Comparison of ENCODE assay signal across 1 cellular context in the genomic region with DNA sequence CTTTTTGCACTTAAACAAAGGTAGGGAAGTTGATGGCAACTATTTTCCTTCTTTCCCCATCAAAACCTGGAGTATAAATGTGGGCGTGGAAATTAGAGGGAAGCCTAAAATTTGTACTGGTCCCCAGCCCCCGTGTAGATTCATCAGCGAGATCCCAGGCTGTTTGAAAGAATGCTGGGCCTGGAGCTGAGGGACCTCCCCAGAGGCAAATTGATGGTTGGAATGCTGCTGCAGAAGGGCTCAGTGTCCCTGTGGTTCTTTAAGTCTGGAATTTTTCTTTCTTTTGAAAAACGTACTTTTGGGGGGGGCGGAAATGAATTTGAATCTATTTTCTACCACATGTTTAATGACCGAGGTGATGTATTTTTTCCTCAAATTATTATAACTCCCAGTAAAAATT.
TF ChIP-seq lines count a peak whose summit lies in the region.

No MANE protein-coding gene starts in this region.

TF ChIP-seq in GM23338, 12 proteins besides CTCF, POLR2A, EP300 and RAD21:
- TF ChIP-seq, protein P1, sequence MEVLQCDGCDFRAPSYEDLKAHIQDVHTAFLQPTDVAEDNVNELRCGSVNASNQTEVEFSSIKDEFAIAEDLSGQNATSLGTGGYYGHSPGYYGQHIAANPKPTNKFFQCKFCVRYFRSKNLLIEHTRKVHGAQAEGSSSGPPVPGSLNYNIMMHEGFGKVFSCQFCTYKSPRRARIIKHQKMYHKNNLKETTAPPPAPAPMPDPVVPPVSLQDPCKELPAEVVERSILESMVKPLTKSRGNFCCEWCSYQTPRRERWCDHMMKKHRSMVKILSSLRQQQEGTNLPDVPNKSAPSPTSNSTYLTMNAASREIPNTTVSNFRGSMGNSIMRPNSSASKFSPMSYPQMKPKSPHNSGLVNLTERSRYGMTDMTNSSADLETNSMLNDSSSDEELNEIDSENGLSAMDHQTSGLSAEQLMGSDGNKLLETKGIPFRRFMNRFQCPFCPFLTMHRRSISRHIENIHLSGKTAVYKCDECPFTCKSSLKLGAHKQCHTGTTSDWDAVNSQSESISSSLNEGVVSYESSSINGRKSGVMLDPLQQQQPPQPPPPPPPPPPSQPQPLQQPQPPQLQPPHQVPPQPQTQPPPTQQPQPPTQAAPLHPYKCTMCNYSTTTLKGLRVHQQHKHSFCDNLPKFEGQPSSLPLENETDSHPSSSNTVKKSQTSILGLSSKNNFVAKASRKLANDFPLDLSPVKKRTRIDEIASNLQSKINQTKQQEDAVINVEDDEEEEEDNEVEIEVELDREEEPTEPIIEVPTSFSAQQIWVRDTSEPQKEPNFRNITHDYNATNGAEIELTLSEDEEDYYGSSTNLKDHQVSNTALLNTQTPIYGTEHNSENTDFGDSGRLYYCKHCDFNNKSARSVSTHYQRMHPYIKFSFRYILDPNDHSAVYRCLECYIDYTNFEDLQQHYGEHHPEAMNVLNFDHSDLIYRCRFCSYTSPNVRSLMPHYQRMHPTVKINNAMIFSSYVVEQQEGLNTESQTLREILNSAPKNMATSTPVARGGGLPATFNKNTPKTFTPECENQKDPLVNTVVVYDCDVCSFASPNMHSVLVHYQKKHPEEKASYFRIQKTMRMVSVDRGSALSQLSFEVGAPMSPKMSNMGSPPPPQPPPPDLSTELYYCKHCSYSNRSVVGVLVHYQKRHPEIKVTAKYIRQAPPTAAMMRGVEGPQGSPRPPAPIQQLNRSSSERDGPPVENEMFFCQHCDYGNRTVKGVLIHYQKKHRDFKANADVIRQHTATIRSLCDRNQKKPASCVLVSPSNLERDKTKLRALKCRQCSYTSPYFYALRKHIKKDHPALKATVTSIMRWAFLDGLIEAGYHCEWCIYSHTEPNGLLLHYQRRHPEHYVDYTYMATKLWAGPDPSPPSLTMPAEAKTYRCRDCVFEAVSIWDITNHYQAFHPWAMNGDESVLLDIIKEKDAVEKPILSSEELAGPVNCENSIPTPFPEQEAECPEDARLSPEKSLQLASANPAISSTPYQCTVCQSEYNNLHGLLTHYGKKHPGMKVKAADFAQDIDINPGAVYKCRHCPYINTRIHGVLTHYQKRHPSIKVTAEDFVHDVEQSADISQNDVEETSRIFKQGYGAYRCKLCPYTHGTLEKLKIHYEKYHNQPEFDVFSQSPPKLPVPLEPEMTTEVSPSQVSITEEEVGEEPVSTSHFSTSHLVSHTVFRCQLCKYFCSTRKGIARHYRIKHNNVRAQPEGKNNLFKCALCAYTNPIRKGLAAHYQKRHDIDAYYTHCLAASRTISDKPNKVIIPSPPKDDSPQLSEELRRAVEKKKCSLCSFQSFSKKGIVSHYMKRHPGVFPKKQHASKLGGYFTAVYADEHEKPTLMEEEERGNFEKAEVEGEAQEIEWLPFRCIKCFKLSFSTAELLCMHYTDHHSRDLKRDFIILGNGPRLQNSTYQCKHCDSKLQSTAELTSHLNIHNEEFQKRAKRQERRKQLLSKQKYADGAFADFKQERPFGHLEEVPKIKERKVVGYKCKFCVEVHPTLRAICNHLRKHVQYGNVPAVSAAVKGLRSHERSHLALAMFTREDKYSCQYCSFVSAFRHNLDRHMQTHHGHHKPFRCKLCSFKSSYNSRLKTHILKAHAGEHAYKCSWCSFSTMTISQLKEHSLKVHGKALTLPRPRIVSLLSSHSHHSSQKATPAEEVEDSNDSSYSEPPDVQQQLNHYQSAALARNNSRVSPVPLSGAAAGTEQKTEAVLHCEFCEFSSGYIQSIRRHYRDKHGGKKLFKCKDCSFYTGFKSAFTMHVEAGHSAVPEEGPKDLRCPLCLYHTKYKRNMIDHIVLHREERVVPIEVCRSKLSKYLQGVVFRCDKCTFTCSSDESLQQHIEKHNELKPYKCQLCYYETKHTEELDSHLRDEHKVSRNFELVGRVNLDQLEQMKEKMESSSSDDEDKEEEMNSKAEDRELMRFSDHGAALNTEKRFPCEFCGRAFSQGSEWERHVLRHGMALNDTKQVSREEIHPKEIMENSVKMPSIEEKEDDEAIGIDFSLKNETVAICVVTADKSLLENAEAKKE (CRISPR knock-in tag; IDR thresholded peaks at IDR 0.05): 0 out of 2 replicates have a peak, but pooled peaks have one; percentile 50
- TF ChIP-seq NANOG (IDR thresholded peaks at IDR 0.05; ENCODE audit: borderline replicate concordance): no peak
- TF ChIP-seq, protein P2, sequence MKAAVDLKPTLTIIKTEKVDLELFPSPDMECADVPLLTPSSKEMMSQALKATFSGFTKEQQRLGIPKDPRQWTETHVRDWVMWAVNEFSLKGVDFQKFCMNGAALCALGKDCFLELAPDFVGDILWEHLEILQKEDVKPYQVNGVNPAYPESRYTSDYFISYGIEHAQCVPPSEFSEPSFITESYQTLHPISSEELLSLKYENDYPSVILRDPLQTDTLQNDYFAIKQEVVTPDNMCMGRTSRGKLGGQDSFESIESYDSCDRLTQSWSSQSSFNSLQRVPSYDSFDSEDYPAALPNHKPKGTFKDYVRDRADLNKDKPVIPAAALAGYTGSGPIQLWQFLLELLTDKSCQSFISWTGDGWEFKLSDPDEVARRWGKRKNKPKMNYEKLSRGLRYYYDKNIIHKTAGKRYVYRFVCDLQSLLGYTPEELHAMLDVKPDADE (IDR thresholded peaks at IDR 0.05): no peak
- TF ChIP-seq EZH2phosphoT487 (IDR thresholded peaks at IDR 0.05; ENCODE audit: unreplicated experiment): no peak
- TF ChIP-seq ZNF331 (CRISPR knock-in tag; IDR thresholded peaks at IDR 0.05; ENCODE audit: low read depth): no peak
